ENCODE assay signal across 1 cellular context in genomic region chr6:133952815-133953633, GRCh38.
TF ChIP-seq lines count a peak whose summit lies in the region.

Gene TBPL1, plus strand, starts transcription at chr6:133953224. Its CDS starts 26,902 bp downstream, at chr6:133980126.

TF ChIP-seq in HepG2, 621 proteins besides CTCF, POLR2A, EP300 and RAD21 (continued from another document and continues in another):
- peak; percentile 100 for TF ChIP-seq ZNF574 (CRISPR knock-in tag; IDR thresholded peaks at IDR 0.05)
- TF ChIP-seq ZNF841 (CRISPR knock-in tag; IDR thresholded peaks at IDR 0.05; ENCODE audit: borderline replicate concordance): no peak
- no peak for TF ChIP-seq ZHX1 (CRISPR knock-in tag; IDR thresholded peaks at IDR 0.05; ENCODE audit: low read depth)
- TF ChIP-seq ZNF550 (CRISPR knock-in tag; IDR thresholded peaks at IDR 0.05; ENCODE audit: borderline replicate concordance): 0 out of 2 replicates have a peak, but pooled peaks have one; percentile 71
- no peak; the same call in 1 of the 2 replicates for TF ChIP-seq ZNF362 (CRISPR knock-in tag; IDR thresholded peaks at IDR 0.05; ENCODE audit: borderline replicate concordance)
- peak; percentile 73; the same call in 1 of the 2 replicates for TF ChIP-seq ZNF614 (CRISPR knock-in tag; IDR thresholded peaks at IDR 0.05; ENCODE audit: borderline replicate concordance)
- peak; percentile 80; the same call in 1 of the 2 replicates for TF ChIP-seq KDM5B (CRISPR knock-in tag; IDR thresholded peaks at IDR 0.05; ENCODE audit: borderline replicate concordance)
- no peak for TF ChIP-seq KIAA2018 (CRISPR knock-in tag; IDR thresholded peaks at IDR 0.05; ENCODE audit: borderline replicate concordance)
- peak; percentile 90; the same call in 1 of the 2 replicates for TF ChIP-seq ZNF724P (CRISPR knock-in tag; IDR thresholded peaks at IDR 0.05; ENCODE audit: borderline replicate concordance)
- TF ChIP-seq ZNF333 (CRISPR knock-in tag; IDR thresholded peaks at IDR 0.05; ENCODE audit: borderline replicate concordance): peak; percentile 90; the same call in 1 of the 2 replicates
- no peak for TF ChIP-seq CSRNP2 (CRISPR knock-in tag; conservative IDR thresholded peaks at IDR 0.05; ENCODE audit: low read depth)
- TF ChIP-seq ZNF530 (CRISPR knock-in tag; IDR thresholded peaks at IDR 0.05; ENCODE audit: low read depth): no peak
- TF ChIP-seq ZNF10 (CRISPR knock-in tag; IDR thresholded peaks at IDR 0.05; ENCODE audit: borderline replicate concordance, low read depth): no peak
- TF ChIP-seq RERE (CRISPR knock-in tag; IDR thresholded peaks at IDR 0.05; ENCODE audit: low read depth): no peak
- TF ChIP-seq GRHL1 (CRISPR knock-in tag; conservative IDR thresholded peaks at IDR 0.05): no peak
- peak; percentile 48 for TF ChIP-seq BORCS8-MEF2B (CRISPR knock-in tag; IDR thresholded peaks at IDR 0.05)
- no peak; the same call in 1 of the 2 replicates for TF ChIP-seq ZNF672 (CRISPR knock-in tag; IDR thresholded peaks at IDR 0.05)
- peak; percentile 99 for TF ChIP-seq ETV6 (CRISPR knock-in tag; conservative IDR thresholded peaks at IDR 0.05)
- no peak; the same call in 1 of the 2 replicates for TF ChIP-seq ZBTB2 (CRISPR knock-in tag; IDR thresholded peaks at IDR 0.05; ENCODE audit: low read depth)
